Comparison of ENCODE assay signal across 17 cellular contexts in the genomic region with DNA sequence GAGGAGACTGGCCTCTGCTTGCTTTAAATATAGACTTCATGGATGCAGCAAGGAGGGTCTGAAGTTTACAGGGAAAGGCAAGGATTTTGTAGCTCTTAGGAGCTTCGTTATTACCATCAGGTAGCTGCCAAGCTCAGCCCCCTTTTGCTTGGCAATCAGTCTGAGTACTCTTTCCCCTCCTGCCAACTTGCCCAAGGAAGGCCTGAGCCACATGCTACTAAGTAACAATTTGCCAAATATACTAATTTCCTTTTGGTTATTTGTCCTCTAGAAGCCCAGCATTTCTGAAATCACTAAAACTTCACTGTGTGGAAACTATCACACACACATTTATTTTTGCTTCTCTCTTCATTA.
DNase-seq lines count a peak whose midpoint lies in the region; ATAC-seq and TF ChIP-seq lines count a peak whose summit lies in the region.
"Had no signal": no experiment of that assay in that cellular context is flagged by ENCODE, and none has a peak within 500 bp of the region (broad histone marks: within the 10 kb centered on the region; RNA-seq: fewer than 3 reads in every experiment).

No MANE protein-coding gene starts in this region.

- intact Hi-C loops in stomach (cut with DNase I; ENCODE audit: low total_unique reads), result no loop called here

- peaks cover 6 to 53% (median 25%) of the 10 kb centered on the region in 4 donors for H3K4me1 ChIP-seq in stomach

- H3K27me3 ChIP-seq in stomach, result no peaks in the 10 kb centered on the region
- H3K27me3 ChIP-seq: BLaER1, upper lobe of left lung had no signal

- TF ChIP-seq CTCF in stomach (IDR thresholded peaks at IDR 0.05), result no peak

- ATAC-seq in GM18867 (IDR thresholded peaks at IDR 0.05; ENCODE audit: unreplicated experiment), result peak; percentile 3
- peak; percentile 34; the same call in 2 of the 3 replicates for ATAC-seq in SK-N-SH treated with all-trans-retinoic acid at 6 μM for 48 hours
- no peak for ATAC-seq in HG03280 (IDR thresholded peaks at IDR 0.05; ENCODE audit: unreplicated experiment)
- ATAC-seq in HG03565 (IDR thresholded peaks at IDR 0.05; ENCODE audit: unreplicated experiment), result no peak
- no peak for ATAC-seq in GM21423 (IDR thresholded peaks at IDR 0.05; ENCODE audit: unreplicated experiment)
- ATAC-seq: left lobe of liver had no signal

- DNase-seq in globus pallidus (ENCODE audit: low spot score), result peak; percentile 16
- no peak for DNase-seq in stomach
- DNase-seq: activated effector memory CD4-positive, alpha-beta T cell treated with Interleukin-2 at 50 U/mL for 16 hours; DMS79; HCEC 1CT; NCI-H1694; NCI-H510A; PC-9; stimulated activated CD4-positive, alpha-beta T cell treated with anti-CD3 and anti-CD28 coated beads, Interleukin-4, amount 100 ng/mL, for 4 hours; upper lobe of left lung had no signal

- H3K9me3 ChIP-seq in stomach, result no peaks in the 10 kb centered on the region
- H3K9me3 ChIP-seq: upper lobe of left lung had no signal

- H3K36me3 ChIP-seq in stomach, result no peaks in the 10 kb centered on the region
- H3K36me3 ChIP-seq: BLaER1, upper lobe of left lung had no signal

- TF ChIP-seq EP300 in stomach (IDR thresholded peaks at IDR 0.05), result no peak

- no peak for TF ChIP-seq POLR2A in stomach (IDR thresholded peaks at IDR 0.05)

- WGBS in stomach, 5 donors, result 5 to 13% (median 11%) methylated on average over 1 of the region's 1 CpG

- H3K27ac ChIP-seq in stomach, result peak overlapping the region in 3 of 5 donors; percentile 11 to 47 (median 40)
- H3K27ac ChIP-seq: BLaER1, PC-9, upper lobe of left lung had no signal

- no peak overlapping the region for H3K4me3 ChIP-seq in stomach
- H3K4me3 ChIP-seq: BLaER1, PC-9, upper lobe of left lung had no signal

TF ChIP-seq in SK-N-SH treated with all-trans-retinoic acid at 6 μM for 48 hours, 23 proteins besides CTCF, POLR2A, EP300 and RAD21:
- TF ChIP-seq OSR1 (CRISPR knock-in tag; IDR thresholded peaks at IDR 0.05), result no peak
- TF ChIP-seq, protein P1, sequence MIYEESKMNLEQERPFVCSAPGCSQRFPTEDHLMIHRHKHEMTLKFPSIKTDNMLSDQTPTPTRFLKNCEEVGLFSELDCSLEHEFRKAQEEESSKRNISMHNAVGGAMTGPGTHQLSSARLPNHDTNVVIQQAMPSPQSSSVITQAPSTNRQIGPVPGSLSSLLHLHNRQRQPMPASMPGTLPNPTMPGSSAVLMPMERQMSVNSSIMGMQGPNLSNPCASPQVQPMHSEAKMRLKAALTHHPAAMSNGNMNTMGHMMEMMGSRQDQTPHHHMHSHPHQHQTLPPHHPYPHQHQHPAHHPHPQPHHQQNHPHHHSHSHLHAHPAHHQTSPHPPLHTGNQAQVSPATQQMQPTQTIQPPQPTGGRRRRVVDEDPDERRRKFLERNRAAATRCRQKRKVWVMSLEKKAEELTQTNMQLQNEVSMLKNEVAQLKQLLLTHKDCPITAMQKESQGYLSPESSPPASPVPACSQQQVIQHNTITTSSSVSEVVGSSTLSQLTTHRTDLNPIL (CRISPR knock-in tag; IDR thresholded peaks at IDR 0.05; ENCODE audit: low read depth), result no peak
- TF ChIP-seq PPARA (CRISPR knock-in tag; IDR thresholded peaks at IDR 0.05; ENCODE audit: borderline replicate concordance), result no peak
- TF ChIP-seq ZNF70 (CRISPR knock-in tag; IDR thresholded peaks at IDR 0.05), result no peak
- TF ChIP-seq ISL1 (CRISPR knock-in tag; IDR thresholded peaks at IDR 0.05), result no peak
- no peak for TF ChIP-seq ZNF565 (CRISPR knock-in tag; conservative IDR thresholded peaks at IDR 0.05; ENCODE audit: low read depth)
- TF ChIP-seq BACH2 (CRISPR knock-in tag; IDR thresholded peaks at IDR 0.05; ENCODE audit: borderline replicate concordance), result no peak
- TF ChIP-seq ZNF8 (CRISPR knock-in tag; IDR thresholded peaks at IDR 0.05), result no peak
- TF ChIP-seq, protein P2, sequence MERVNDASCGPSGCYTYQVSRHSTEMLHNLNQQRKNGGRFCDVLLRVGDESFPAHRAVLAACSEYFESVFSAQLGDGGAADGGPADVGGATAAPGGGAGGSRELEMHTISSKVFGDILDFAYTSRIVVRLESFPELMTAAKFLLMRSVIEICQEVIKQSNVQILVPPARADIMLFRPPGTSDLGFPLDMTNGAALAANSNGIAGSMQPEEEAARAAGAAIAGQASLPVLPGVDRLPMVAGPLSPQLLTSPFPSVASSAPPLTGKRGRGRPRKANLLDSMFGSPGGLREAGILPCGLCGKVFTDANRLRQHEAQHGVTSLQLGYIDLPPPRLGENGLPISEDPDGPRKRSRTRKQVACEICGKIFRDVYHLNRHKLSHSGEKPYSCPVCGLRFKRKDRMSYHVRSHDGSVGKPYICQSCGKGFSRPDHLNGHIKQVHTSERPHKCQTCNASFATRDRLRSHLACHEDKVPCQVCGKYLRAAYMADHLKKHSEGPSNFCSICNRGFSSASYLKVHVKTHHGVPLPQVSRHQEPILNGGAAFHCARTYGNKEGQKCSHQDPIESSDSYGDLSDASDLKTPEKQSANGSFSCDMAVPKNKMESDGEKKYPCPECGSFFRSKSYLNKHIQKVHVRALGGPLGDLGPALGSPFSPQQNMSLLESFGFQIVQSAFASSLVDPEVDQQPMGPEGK (CRISPR knock-in tag; IDR thresholded peaks at IDR 0.05; ENCODE audit: borderline replicate concordance), result no peak
- no peak for TF ChIP-seq CSDC2 (CRISPR knock-in tag; IDR thresholded peaks at IDR 0.05)
- TF ChIP-seq ZC3H10 (CRISPR knock-in tag; IDR thresholded peaks at IDR 0.05), result no peak

Comparison
In these comparisons a context has a peak if more than half of its experiments do, and no peak if none do; other contexts are left out.
1. ATAC-seq: peak in GM18867 (single experiment) and SK-N-SH treated with all-trans-retinoic acid at 6 μM for 48 hours (single experiment); none in HG03280 (single experiment), HG03565 (single experiment) and GM21423 (single experiment).